In genomic region chr7:155800301-155800700, GRCh38 we compare ENCODE assay signal across 20 cellular contexts. TPM values are rescaled to one million over a fixed set of nuclear protein-coding genes. Genes with fewer than 3 reads are reported as not detected.
DNase-seq lines count a peak whose midpoint lies in the region; ATAC-seq, FAIRE-seq and TF ChIP-seq lines count a peak whose summit lies in the region.
"Had no signal": no experiment of that assay in that cellular context is flagged by ENCODE, and none has a peak within 500 bp of the region (broad histone marks: within the 10 kb centered on the region; RNA-seq: fewer than 3 reads in every experiment).

No MANE protein-coding gene starts in this region.

- in situ Hi-C loops in HepG2 (cut with HindIII; ENCODE audit: extremely low pct_ligation_motif_present, low pct_unique_long_range_greater_than_20kb), result loop anchor here (25.0 kb wide), 1 partner anchor 837 kb away; the partner anchor contains the start of gene RNF32

- CTCF ChIA-PET in SK-N-SH (lab: Yijun Ruan, JAX), result interaction anchor here (0.8 kb wide), 1 partner anchor 10 kb away, joined by 3 read pairs; no protein-coding TSS in a partner anchor
- CTCF ChIA-PET in HepG2 (lab: Yijun Ruan, JAX; ENCODE audit: low intra/inter-chr PET ratio, low total read pairs), result no interaction called here

- no peaks in the 10 kb centered on the region for H3F3A ChIP-seq in SK-N-SH (replicated peaks; ENCODE audit: insufficient read depth)

- H3K9me3 ChIP-seq in SK-N-SH, result no peaks in the 10 kb centered on the region
- H3K9me3 ChIP-seq in right lobe of liver, result no peaks in the 10 kb centered on the region
- no peaks in the 10 kb centered on the region for H3K9me3 ChIP-seq in HepG2 (ENCODE audit: low read length)
- H3K9me3 ChIP-seq in lower lobe of right lung, result no peaks in the 10 kb centered on the region
- H3K9me3 ChIP-seq in upper lobe of right lung, result no peaks in the 10 kb centered on the region
- H3K9me3 ChIP-seq: A549, Caco-2 had no signal

- no peak overlapping the region for H2AFZ ChIP-seq in SK-N-SH (ENCODE audit: low read depth)
- no peak overlapping the region for H2AFZ ChIP-seq in HepG2 (ENCODE audit: low read length)
- H2AFZ ChIP-seq: GM23248 had no signal

- DNase-seq in SK-N-SH (peak; percentile 41), right lobe of liver (peak in 2 of 3 donors; percentile 17 to 34), HepG2 (ENCODE audit: low spot score) (no peak), lower lobe of right lung (peak; percentile 34), upper lobe of right lung (peak; percentile 46), hepatic stellate cell (ENCODE audit: low spot score) (no peak)
- DNase-seq in activated effector memory CD4-positive, alpha-beta T cell treated with anti-CD3 and anti-CD28 coated beads, Interleukin-2, amount 50 U/mL, for 16 hours, result no peak
- DNase-seq: AML-193; Caco-2; CD4-positive, alpha-beta T cell; GM23248; HCEC 1CT had no signal

- TF ChIP-seq RAD21 in SK-N-SH (IDR thresholded peaks at IDR 0.05; ENCODE audit: low read length), result no peak
- TF ChIP-seq RAD21 in HepG2 (CRISPR knock-in tag; IDR thresholded peaks at IDR 0.05), result no peak

- no peak for ATAC-seq in SK-N-SH treated with all-trans-retinoic acid at 6 μM for 48 hours
- ATAC-seq in right lobe of liver, result no peak
- ATAC-seq in HepG2, result no peak
- no peak for ATAC-seq in lower lobe of right lung
- ATAC-seq in upper lobe of right lung, result no peak
- ATAC-seq: A549 had no signal

- H3K36me3 ChIP-seq in SK-N-SH (replicated peaks in 1 of 2; ENCODE audit: control insufficient read depth in 1 of 2, insufficient read depth in 2 of 2, low read length in 1 of 2), result no peaks in the 10 kb centered on the region
- H3K36me3 ChIP-seq in right lobe of liver, result no peaks in the 10 kb centered on the region
- H3K36me3 ChIP-seq in HepG2 (replicated peaks in 1 of 2; ENCODE audit: control insufficient read depth in 1 of 2, insufficient read depth in 2 of 2, low read length in 2 of 2), result no peaks in the 10 kb centered on the region
- H3K36me3 ChIP-seq in lower lobe of right lung, result no peaks in the 10 kb centered on the region
- H3K36me3 ChIP-seq in upper lobe of right lung, result no peaks in the 10 kb centered on the region

- TF ChIP-seq POLR2A in right lobe of liver (IDR thresholded peaks at IDR 0.05) (no peak), HepG2 (IDR thresholded peaks at IDR 0.05; ENCODE audit: insufficient read depth in 1 of 2, low read depth in 2 of 2, low read length in 2 of 2) (no peak)

- H3K4me1 ChIP-seq in SK-N-SH (ENCODE audit: control insufficient read depth in 1 of 2, insufficient read depth in 2 of 2, low read depth in 1 of 2, low read length in 1 of 2) (peaks cover 0 to 11% of the 10 kb centered on the region in 2 experiments; a peak in 2 of 4 replicates), right lobe of liver (peaks cover 0 to 9% (median 0%) of the 10 kb centered on the region in 4 donors), HepG2 (ENCODE audit: insufficient read depth, low read length) (peaks cover 42% of the 10 kb centered on the region), lower lobe of right lung (peaks cover 21% of the 10 kb centered on the region), upper lobe of right lung (peaks cover 13% of the 10 kb centered on the region)

- H3K4me2 ChIP-seq in SK-N-SH (no peak overlapping the region), HepG2 (ENCODE audit: low read depth, low read length) (no peak overlapping the region)
- H3K4me2 ChIP-seq: A549 had no signal

- H3K4me3 ChIP-seq in SK-N-SH (ENCODE audit: low read depth in 2 of 2, low read length in 1 of 2) (no peak overlapping the region), right lobe of liver (no peak overlapping the region), HepG2 (replicated peaks in 1 of 3; ENCODE audit: insufficient read depth in 1 of 3, low read depth in 2 of 3, low read length in 3 of 3) (no peak overlapping the region), lower lobe of right lung (no peak overlapping the region), upper lobe of right lung (no peak overlapping the region)
- H3K4me3 ChIP-seq: A549, GM23248 had no signal

- no peak for TF ChIP-seq EP300 in SK-N-SH (IDR thresholded peaks at IDR 0.05; ENCODE audit: borderline replicate concordance in 1 of 2, low read depth in 1 of 2, low read length in 1 of 2)
- TF ChIP-seq EP300 in HepG2 (IDR thresholded peaks at IDR 0.05; ENCODE audit: low read depth in 2 of 2, low read length in 2 of 2), result no peak
- no peak for TF ChIP-seq EP300 in HepG2 (CRISPR knock-in tag; IDR thresholded peaks at IDR 0.05; ENCODE audit: borderline replicate concordance)

- WGBS in SK-N-SH (ENCODE audit: low lambda C conversion rate), result 3% methylated on average over 10 of the region's 11 CpGs
- 75% methylated on average over 2 of the region's 11 CpGs for WGBS in right lobe of liver (ENCODE audit: insufficient coverage, low coverage, low lambda C conversion rate, missing lambda C conversion rate)
- 83% methylated on average over 7 of the region's 11 CpGs for WGBS in HepG2 (ENCODE audit: low lambda C conversion rate)

- no peaks in the 10 kb centered on the region for H4K20me1 ChIP-seq in SK-N-SH (ENCODE audit: insufficient read depth)
- no peaks in the 10 kb centered on the region for H4K20me1 ChIP-seq in HepG2 (ENCODE audit: insufficient read depth, low read length)

- BruUV-seq in HepG2 (replicated peaks; lab: Mats Ljungman, UMichigan), result no TSS peak

- FAIRE-seq in HepG2 (lab: Jason Lieb, UNC), result no peak
- FAIRE-seq: A549, D721Med, G401.6, GM12891, H54 had no signal

- POLR2A ChIA-PET in SK-N-SH (lab: Yijun Ruan, JAX) (no interaction called here), HepG2 (lab: Yijun Ruan, JAX) (no interaction called here)

- intact Hi-C loops in right lobe of liver (cut with DNase I), result loop anchor here in 1 of 2 donors (5.0 kb wide), 1 partner anchor 812 kb away; no protein-coding TSS in a partner anchor
- intact Hi-C loops in HepG2 (cut with micrococcal nuclease; ENCODE audit: unreplicated experiment), result no loop called here
- intact Hi-C loops in lower lobe of right lung (cut with DNase I), result no loop called here
- intact Hi-C loops in upper lobe of right lung (cut with DNase I), result no loop called here

- H3K27me3 ChIP-seq in SK-N-SH (ENCODE audit: insufficient read depth) (peaks cover 88% of the 10 kb centered on the region), right lobe of liver (no peaks in the 10 kb centered on the region), HepG2 (ENCODE audit: control insufficient read depth in 1 of 2, insufficient read depth in 2 of 2, low read length in 2 of 2) (peaks cover 7 to 37% of the 10 kb centered on the region in 2 experiments; a peak in 4 of 5 replicates), lower lobe of right lung (ENCODE audit: low read depth) (peaks cover 85% of the 10 kb centered on the region), upper lobe of right lung (peaks cover 62% of the 10 kb centered on the region)

- H3K27ac ChIP-seq in SK-N-SH (ENCODE audit: low read depth in 2 of 2, low read length in 1 of 2), result no peak overlapping the region
- no peak overlapping the region for H3K27ac ChIP-seq in right lobe of liver
- H3K27ac ChIP-seq in HepG2 (ENCODE audit: extremely low read length, insufficient read depth, low read length), result no peak overlapping the region
- H3K27ac ChIP-seq in lower lobe of right lung, result no peak overlapping the region
- no peak overlapping the region for H3K27ac ChIP-seq in upper lobe of right lung
- H3K27ac ChIP-seq: 22Rv1, A549, GM23248 had no signal

- H3K9ac ChIP-seq in SK-N-SH (no peak overlapping the region), HepG2 (ENCODE audit: insufficient read depth, low read depth, low read length) (no peak overlapping the region)
- H3K9ac ChIP-seq: GM23248 had no signal

- no peak for TF ChIP-seq CTCF in SK-N-SH (IDR thresholded peaks at IDR 0.05)
- TF ChIP-seq CTCF in right lobe of liver (IDR thresholded peaks at IDR 0.05), result no peak
- TF ChIP-seq CTCF in HepG2 (CRISPR knock-in tag; IDR thresholded peaks at IDR 0.05), result no peak
- TF ChIP-seq CTCF in lower lobe of right lung (IDR thresholded peaks at IDR 0.05), result no peak
- TF ChIP-seq CTCF in upper lobe of right lung (IDR thresholded peaks at IDR 0.05), result no peak

- H3K9me2 ChIP-seq in SK-N-SH, result no peaks in the 10 kb centered on the region

- no peaks in the 10 kb centered on the region for H3K79me2 ChIP-seq in SK-N-SH (ENCODE audit: insufficient read depth)
- no peaks in the 10 kb centered on the region for H3K79me2 ChIP-seq in HepG2 (ENCODE audit: insufficient read depth, low read length)

TF ChIP-seq in SK-N-SH, 30 proteins besides CTCF, POLR2A, EP300 and RAD21 (continues in another document):
- TF ChIP-seq NRF1 (IDR thresholded peaks at IDR 0.05; ENCODE audit: low read depth, low read length), result no peak

TF ChIP-seq in SK-N-SH treated with all-trans-retinoic acid at 6 μM for 48 hours, 23 proteins besides CTCF, POLR2A, EP300 and RAD21 (continues in another document):
- TF ChIP-seq PPARA (CRISPR knock-in tag; IDR thresholded peaks at IDR 0.05; ENCODE audit: borderline replicate concordance), result no peak

RNA-seq across cellular contexts. Expression of gene SHH, which starts 12.0 kb away (rescaled TPM):
- polyA plus RNA-seq in SK-N-SH (2012; rRNA removed), result not detected in 2 replicates
- polyA plus RNA-seq in SK-N-SH (2012; cell fraction: cytosol; rRNA removed), result not detected in 2 replicates
- not detected in 2 replicates for polyA plus RNA-seq in SK-N-SH (2012; cell fraction: nucleus; rRNA removed)
- 10 to 100 TPM in 4 of 6 experiments, 1 to 10 TPM in 2; 6.8 to 18.6 (median 12.4) TPM for total RNA-seq in right lobe of liver
- 1.7 and 1.9 TPM in 2 replicates for total RNA-seq in HepG2 (2016; rRNA removed; fragmentation: Illumina TruSeq; extraction: Trizol)
- 0.10 and 0.53 TPM in 2 replicates for total RNA-seq in HepG2 (2016; cell fraction: cytosol; rRNA removed; fragmentation: Illumina TruSeq; extraction: Trizol; ENCODE audit: low read depth)
- total RNA-seq in HepG2 (2016; cell fraction: insoluble cytoplasmic fraction; rRNA removed; fragmentation: Illumina TruSeq; extraction: Trizol), result 1.3 and 2.2 TPM in 2 replicates
- total RNA-seq in HepG2 (2016; cell fraction: membrane; rRNA removed; fragmentation: Illumina TruSeq; extraction: Trizol), result 0.80 and 1.6 TPM in 2 replicates
- 1.3 TPM in 2 replicates for total RNA-seq in HepG2 (2016; cell fraction: nucleus; rRNA removed; fragmentation: Illumina TruSeq; extraction: Trizol)
- polyA plus RNA-seq in HepG2 (2011; rRNA removed), result 3.4 and 4.9 TPM in 2 replicates
- polyA plus RNA-seq in HepG2 (2011; cell fraction: cytosol; rRNA removed), result 1.9 and 3.3 TPM in 2 replicates
- 12.2 and 16.4 TPM in 2 replicates for polyA plus RNA-seq in HepG2 (2011; cell fraction: nucleus; rRNA removed)
- 3.5 and 6.3 TPM in 2 replicates for polyA plus RNA-seq in HepG2 (2012)
- polyA plus RNA-seq in HepG2 (2016; cell fraction: cytosol; fragmentation: Illumina TruSeq; extraction: Trizol; ENCODE audit: low read depth), result 0.17 TPM in 2 replicates
- 1.8 and 2.1 TPM in 2 replicates for polyA plus RNA-seq in HepG2 (2016; cell fraction: insoluble cytoplasmic fraction; fragmentation: Illumina TruSeq; extraction: Trizol; ENCODE audit: low read depth)
- polyA plus RNA-seq in HepG2 (2016; cell fraction: membrane; fragmentation: Illumina TruSeq; extraction: Trizol; ENCODE audit: low read depth), result 0.12 and 0.47 TPM in 2 replicates
- polyA plus RNA-seq in HepG2 (2016; cell fraction: nucleus; fragmentation: Illumina TruSeq; extraction: Trizol; ENCODE audit: insufficient read depth, low read depth), result 3.9 and 4.1 TPM in 2 replicates
- 9.0 TPM in 1 of 2 replicates, not detected in the other for polyA minus RNA-seq in HepG2 (2011; rRNA and poly(A)+ RNA removed; ENCODE audit: low replicate concordance)
- polyA minus RNA-seq in HepG2 (2011; cell fraction: cytosol; rRNA and poly(A)+ RNA removed), result 4.0 and 5.5 TPM in 2 replicates
- 4.5 and 5.2 TPM in 2 replicates for polyA minus RNA-seq in HepG2 (2011; cell fraction: nucleus; rRNA and poly(A)+ RNA removed)
- total RNA-seq in lower lobe of right lung, result 7.3 TPM
- total RNA-seq in upper lobe of right lung, result 10.1 TPM
- total RNA-seq: CD4-positive, alpha-beta T cell; GM23248 had no signal
- polyA plus RNA-seq: BJ, GM23248 had no signal

Comparison
In these comparisons a context has a peak if more than half of its experiments do, and no peak if none do; other contexts are left out.
1. DNase-seq: peak in SK-N-SH (single experiment), right lobe of liver (2 of 3), lower lobe of right lung (single experiment) and upper lobe of right lung (single experiment); none in HepG2 (single experiment), activated effector memory CD4-positive, alpha-beta T cell treated with anti-CD3 and anti-CD28 coated beads, Interleukin-2, amount 50 U/mL, for 16 hours (single experiment) and hepatic stellate cell (single experiment).